Comparison of ENCODE assay signal across 2 cellular contexts in genomic region chr2:174748948-174749347, GRCh38.
A peak's percentile ranks its signal among the peaks of the same experiment; 100 is the strongest.
TF ChIP-seq lines count a peak whose summit lies in the region.

No MANE protein-coding gene starts in this region.

TF ChIP-seq in HEK293, 187 proteins besides CTCF, POLR2A, EP300 and RAD21 (continued from another document):
- TF ChIP-seq ZNF692 (tag by site-specific recombination; IDR thresholded peaks at IDR 0.05) (0 out of 2 replicates have a peak, but pooled peaks have one; percentile 27), ZNF654 (tag by site-specific recombination; IDR thresholded peaks at IDR 0.05; ENCODE audit: low read depth) (peak; percentile 62), ZEB2 (tag by site-specific recombination; IDR thresholded peaks at IDR 0.05) (peak; percentile 32; the same call in 1 of the 2 replicates), KLF16 (tag by site-specific recombination; IDR thresholded peaks at IDR 0.05) (no peak), ZSCAN30 (tag by site-specific recombination; IDR thresholded peaks at IDR 0.05) (no peak), ZNF521 (tag by site-specific recombination; IDR thresholded peaks at IDR 0.05) (no peak)
TF ChIP-seq in HEK293: peak in this region for 4.

TF ChIP-seq in HepG2, 621 proteins besides CTCF, POLR2A, EP300 and RAD21 (continued from another document):
- TF ChIP-seq ZNF780A (CRISPR knock-in tag; IDR thresholded peaks at IDR 0.05): no peak
- no peak for TF ChIP-seq ATM (IDR thresholded peaks at IDR 0.05; ENCODE audit: borderline replicate concordance)
- no peak for TF ChIP-seq AKNA (CRISPR knock-in tag; IDR thresholded peaks at IDR 0.05; ENCODE audit: borderline replicate concordance)
- peak; percentile 50; the same call in 1 of the 2 replicates for TF ChIP-seq FOSL2 (CRISPR knock-in tag; IDR thresholded peaks at IDR 0.05)
- no peak for TF ChIP-seq CREB1 (IDR thresholded peaks at IDR 0.05)
- peak; percentile 29; the same call in 1 of the 2 replicates for TF ChIP-seq CREB1 (CRISPR knock-in tag; IDR thresholded peaks at IDR 0.05)
- TF ChIP-seq SAP130 (CRISPR knock-in tag; IDR thresholded peaks at IDR 0.05; ENCODE audit: low read depth): no peak
- no peak for TF ChIP-seq ZNF230 (CRISPR knock-in tag; IDR thresholded peaks at IDR 0.05)
- no peak for TF ChIP-seq MED8 (CRISPR knock-in tag; IDR thresholded peaks at IDR 0.05; ENCODE audit: insufficient replicate concordance)
- TF ChIP-seq STAG1 (CRISPR knock-in tag; IDR thresholded peaks at IDR 0.05): peak; percentile 64
TF ChIP-seq in HepG2: peak in this region for 7.
